ENCODE assay signal across 35 cellular contexts in genomic region chr1:25538165-25538860, GRCh38. TPM values are rescaled to one million over a fixed set of nuclear protein-coding genes. Genes with fewer than 3 reads are reported as not detected.
DNase-seq lines count a peak whose midpoint lies in the region; ATAC-seq, FAIRE-seq and TF ChIP-seq lines count a peak whose summit lies in the region.
"Had no signal": no experiment of that assay in that cellular context is flagged by ENCODE, and none has a peak within 500 bp of the region (broad histone marks: within the 10 kb centered on the region; RNA-seq: fewer than 3 reads in every experiment).

No MANE protein-coding gene starts in this region.

- H3K4me1 ChIP-seq in A549 (peaks cover 10% of the 10 kb centered on the region), HCT116 (ENCODE audit: control insufficient read depth in 1 of 2, insufficient read depth in 2 of 2, low read length in 2 of 2) (peaks cover 5 to 14% of the 10 kb centered on the region in 2 experiments; a peak in 3 of 4 replicates), K562 (replicated peaks in 1 of 2; ENCODE audit: control insufficient read depth in 2 of 2, insufficient read depth in 2 of 2, low read length in 2 of 2) (peaks cover 16 to 28% of the 10 kb centered on the region in 2 experiments; a peak in 3 of 5 replicates), thyroid gland (peaks cover 11 to 15% of the 10 kb centered on the region in 2 donors)

- DNase-seq in A549 (ENCODE audit: low read depth in 1 of 2, low spot score in 1 of 2) (peak; percentile 32 to 45), HCT116 (ENCODE audit: low read depth, low spot score) (no peak), K562 (ENCODE audit: extremely low read depth in 1 of 4, low spot score in 3 of 4) (no peak), NCI-H146 (lab: John Stamatoyannopoulos, UW) (no peak), NAMALWA (ENCODE audit: low spot score) (no peak), thyroid gland (no peak)
- DNase-seq in naive thymus-derived CD8-positive, alpha-beta T cell: no peak
- DNase-seq: activated CD4-positive, alpha-beta T cell treated with anti-CD3 and anti-CD28 coated beads, Interleukin-2, amount 50 U/mL, for 1 hour; activated CD4-positive, CD25-positive, alpha-beta regulatory T cell; activated CD8-positive, alpha-beta memory T cell treated with anti-CD3 and anti-CD28 coated beads, Interleukin-2, amount 10 ng/mL, durations not matched to agents 7 days and 5 days; activated naive CD4-positive, alpha-beta T cell; activated naive CD8-positive, alpha-beta T cell treated with anti-CD3 and anti-CD28 coated beads, Interleukin-2, amount 50 U/mL, for 24 hours; activated T-cell treated with anti-CD3 and anti-CD28 coated beads, Interleukin-2, amount 50 U/mL, for 72 hours; dermis blood vessel endothelial cell; esophagus squamous epithelium; foreskin melanocyte; heart left ventricle; left ventricle myocardium superior; naive B cell; NCI-H1092 treated with DMSO at 0.1 percent for 48 hours; NCI-H187; NCI-H2171 treated with DMSO at 0.1 percent for 48 hours; NCI-H510A treated with DMSO at 0.1 percent for 48 hours; sigmoid colon; stimulated activated CD4-positive, alpha-beta T cell treated with anti-CD3 and anti-CD28 coated beads, Interleukin-15, amount 100 ng/mL, for 24 hours had no signal

- H3K9me3 ChIP-seq in A549: no peaks in the 10 kb centered on the region
- H3K9me3 ChIP-seq in HCT116 (ENCODE audit: control insufficient read depth in 1 of 2, insufficient read depth in 1 of 2, low read depth in 1 of 2, low read length in 2 of 2): no peaks in the 10 kb centered on the region
- H3K9me3 ChIP-seq in K562 (replicated peaks; ENCODE audit: control insufficient read depth, insufficient read depth, low read depth, low read length): no peaks in the 10 kb centered on the region
- no peaks in the 10 kb centered on the region for H3K9me3 ChIP-seq in thyroid gland
- H3K9me3 ChIP-seq: esophagus squamous epithelium, heart left ventricle, sigmoid colon had no signal

- peaks cover 6 to 14% (median 11%) of the 10 kb centered on the region in 4 donors for H3K4me1 Mint-ChIP-seq in naive thymus-derived CD8-positive, alpha-beta T cell
- H3K4me1 Mint-ChIP-seq: activated CD8-positive, alpha-beta memory T cell treated with anti-CD3 and anti-CD28 coated beads, Interleukin-2, amount 10 ng/mL, durations not matched to agents 7 days and 5 days; stimulated activated memory B cell treated with anti-CD40 and anti-IgM and Interleukin-4, amounts not matched to agents 10 μg/mL and 1 μg/mL and 100 μg/mL, for 72 hours had no signal

- no peaks in the 10 kb centered on the region for H3K9me2 ChIP-seq in HCT116 (ENCODE audit: insufficient read depth)

- RAD21 ChIA-PET in HCT116 (lab: Charles Lee; ENCODE audit: low non-redundant PET in 1 of 2, low total read pairs in 2 of 2, uncharacterized antibody in 2 of 2, unreplicated experiment in 2 of 2): interaction anchor here in 1 of 2 experiments (0.7 kb wide), 1 partner anchor 1020 kb away, joined by 3 read pairs; no protein-coding TSS in a partner anchor

- H3K4me3 ChIP-seq in A549: no peak overlapping the region
- no peak overlapping the region for H3K4me3 ChIP-seq in HCT116 (replicated peaks in 1 of 2; ENCODE audit: low read depth in 1 of 2, low read length in 2 of 2)
- no peak overlapping the region for H3K4me3 ChIP-seq in K562
- H3K4me3 ChIP-seq in thyroid gland (replicated peaks in 1 of 3): no peak overlapping the region
- H3K4me3 ChIP-seq: esophagus squamous epithelium, GM12878, heart left ventricle, sigmoid colon had no signal

- TF ChIP-seq EP300 in A549 (IDR thresholded peaks at IDR 0.05) (no peak), K562 (IDR thresholded peaks at IDR 0.05; ENCODE audit: low read length) (no peak)

- no peak overlapping the region for H3K4me3 Mint-ChIP-seq in naive thymus-derived CD8-positive, alpha-beta T cell
- H3K4me3 Mint-ChIP-seq: activated CD8-positive, alpha-beta memory T cell treated with anti-CD3 and anti-CD28 coated beads, Interleukin-2, amount 10 ng/mL, durations not matched to agents 7 days and 5 days; activated naive CD8-positive, alpha-beta T cell treated with anti-CD3 and anti-CD28 coated beads, Interleukin-2, amount 50 U/mL, for 24 hours; activated T-cell treated with anti-CD3 and anti-CD28 coated beads, Interleukin-2, amount 50 U/mL, for 72 hours; mesothelial cell of epicardium; naive B cell; stimulated activated memory B cell treated with anti-CD40 and anti-IgM and Interleukin-4, amounts not matched to agents 10 μg/mL and 1 μg/mL and 100 μg/mL, for 72 hours; T-helper 1 cell treated with Interleukin-12 subunit alpha and Interleukin-12 subunit beta and Interleukin-4 antibody, amounts not matched to agents 30 μg/mL and 1 μg/mL, for 36 hours had no signal

- BruUV-seq in HCT116 (replicated peaks; lab: Mats Ljungman, UMichigan): no TSS peak
- no TSS peak for BruUV-seq in K562 (replicated peaks; lab: Mats Ljungman, UMichigan)

- no peaks in the 10 kb centered on the region for H3K27me3 ChIP-seq in HCT116 (ENCODE audit: insufficient read depth, low read length)
- H3K27me3 ChIP-seq in K562 (ENCODE audit: control insufficient read depth in 2 of 2, insufficient read depth in 2 of 2, low read length in 2 of 2): no peaks in the 10 kb centered on the region
- H3K27me3 ChIP-seq in thyroid gland: no peaks in the 10 kb centered on the region
- H3K27me3 ChIP-seq: esophagus squamous epithelium, heart left ventricle, sigmoid colon had no signal

- H3K4me2 ChIP-seq in A549 (peak overlapping the region; percentile 43; the same call in 2 of the 3 replicates), HCT116 (ENCODE audit: low read length) (peak overlapping the region; percentile 37), K562 (ENCODE audit: insufficient read depth, low read length) (no peak overlapping the region)

- peak; percentile 41 to 73; a peak in 3 of 6 replicates for ATAC-seq in A549
- ATAC-seq in HCT116: peak; percentile 23; the same call in 1 of the 2 replicates
- no peak for ATAC-seq in K562
- ATAC-seq in naive thymus-derived CD8-positive, alpha-beta T cell: no peak
- ATAC-seq in GM18861 (IDR thresholded peaks at IDR 0.05; ENCODE audit: unreplicated experiment): no peak
- ATAC-seq: activated CD8-positive, alpha-beta memory T cell treated with anti-CD3 and anti-CD28 coated beads, Interleukin-2, amount 10 ng/mL, durations not matched to agents 7 days and 5 days; activated naive CD8-positive, alpha-beta T cell treated with anti-CD3 and anti-CD28 coated beads, Interleukin-2, amount 50 U/mL, for 24 hours; activated T-cell treated with anti-CD3 and anti-CD28 coated beads, Interleukin-2, amount 50 U/mL, for 72 hours; GM12878; heart left ventricle; left ventricle myocardium superior; Right ventricle myocardium inferior; SK-N-SH treated with all-trans-retinoic acid at 6 μM for 48 hours; stimulated activated memory B cell treated with anti-CD40 and anti-IgM and Interleukin-4, amounts not matched to agents 10 μg/mL and 1 μg/mL and 100 μg/mL, for 72 hours had no signal

- H3K9ac ChIP-seq in HCT116 (ENCODE audit: low read length): no peak overlapping the region
- peak overlapping the region in 1 of 2 experiments; percentile 60; a peak in 2 of 4 replicates for H3K9ac ChIP-seq in K562 (ENCODE audit: insufficient read depth in 1 of 2, low read depth in 2 of 2, low read length in 2 of 2)

- no peaks in the 10 kb centered on the region for H3K36me3 Mint-ChIP-seq in naive thymus-derived CD8-positive, alpha-beta T cell
- H3K36me3 Mint-ChIP-seq: activated CD8-positive, alpha-beta memory T cell treated with anti-CD3 and anti-CD28 coated beads, Interleukin-2, amount 10 ng/mL, durations not matched to agents 7 days and 5 days; mesothelial cell of epicardium; naive B cell; stimulated activated memory B cell treated with anti-CD40 and anti-IgM and Interleukin-4, amounts not matched to agents 10 μg/mL and 1 μg/mL and 100 μg/mL, for 72 hours had no signal

- no peaks in the 10 kb centered on the region for H3K9me1 ChIP-seq in K562 (ENCODE audit: control insufficient read depth, insufficient read depth, low read length)

- WGBS in A549 (ENCODE audit: missing lambda C conversion rate): 33% methylated on average over 8 of the region's 8 CpGs
- WGBS in K562 (ENCODE audit: insufficient coverage, low coverage, missing lambda C conversion rate): 47% methylated on average over 8 of the region's 8 CpGs
- 81 to 88% methylated on average over 8 of the region's 8 CpGs for WGBS in thyroid gland, 2 donors

- H3K27me3 Mint-ChIP-seq in naive thymus-derived CD8-positive, alpha-beta T cell: no peaks in the 10 kb centered on the region
- H3K27me3 Mint-ChIP-seq: activated naive CD8-positive, alpha-beta T cell treated with anti-CD3 and anti-CD28 coated beads, Interleukin-2, amount 50 U/mL, for 24 hours; stimulated activated memory B cell treated with anti-CD40 and anti-IgM and Interleukin-4, amounts not matched to agents 10 μg/mL and 1 μg/mL and 100 μg/mL, for 72 hours had no signal

- H3K9me3 Mint-ChIP-seq in naive thymus-derived CD8-positive, alpha-beta T cell: no peaks in the 10 kb centered on the region
- H3K9me3 Mint-ChIP-seq: activated naive CD8-positive, alpha-beta T cell treated with anti-CD3 and anti-CD28 coated beads, Interleukin-2, amount 50 U/mL, for 24 hours; activated T-cell treated with anti-CD3 and anti-CD28 coated beads, Interleukin-2, amount 50 U/mL, for 72 hours; mesothelial cell of epicardium; naive B cell; stimulated activated memory B cell treated with anti-CD40 and anti-IgM and Interleukin-4, amounts not matched to agents 10 μg/mL and 1 μg/mL and 100 μg/mL, for 72 hours; T-helper 1 cell treated with Interleukin-12 subunit alpha and Interleukin-12 subunit beta and Interleukin-4 antibody, amounts not matched to agents 30 μg/mL and 1 μg/mL, for 36 hours had no signal

- TF ChIP-seq POLR2A in A549 (IDR thresholded peaks at IDR 0.05; ENCODE audit: low read length) (no peak), HCT116 (IDR thresholded peaks at IDR 0.05; ENCODE audit: borderline replicate concordance, extremely low read depth, insufficient read depth, insufficient read length) (no peak), K562 (conservative IDR thresholded peaks at IDR 0.05) (no peak), thyroid gland (IDR thresholded peaks at IDR 0.05) (no peak)

- H2AFZ ChIP-seq in HCT116 (ENCODE audit: low read depth, low read length, poor library complexity, severe bottlenecking): no peak overlapping the region
- no peak overlapping the region for H2AFZ ChIP-seq in K562 (ENCODE audit: low read depth, low read length)

- CTCF ChIA-PET in A549 (lab: Yijun Ruan, JAX): interaction anchor here (0.8 to 4.6 kb wide), 3 partner anchors 18 to 52 kb away, joined by 3 to 20 read pairs (median 6); no protein-coding TSS in a partner anchor
- CTCF ChIA-PET in HCT116 (lab: Charles Lee): interaction anchor here (0.9 to 1.2 kb wide), 2 partner anchors 18 to 35 kb away, joined by 4 to 5 read pairs; no protein-coding TSS in a partner anchor
- CTCF ChIA-PET in K562 (lab: Yijun Ruan, JAX; ENCODE audit: low intra/inter-chr PET ratio): no interaction called here

- TF ChIP-seq RAD21 in A549 (conservative IDR thresholded peaks at IDR 0.05 in 1 of 2, IDR thresholded peaks at IDR 0.05 in 1 of 2): no peak
- no peak for TF ChIP-seq RAD21 in HCT116 (IDR thresholded peaks at IDR 0.05; ENCODE audit: low read depth)
- no peak for TF ChIP-seq RAD21 in K562 (CRISPR knock-in tag; conservative IDR thresholded peaks at IDR 0.05 in 1 of 2, IDR thresholded peaks at IDR 0.05 in 1 of 2)

- TF ChIP-seq CTCF in A549 (IDR thresholded peaks at IDR 0.05) (no peak), HCT116 (IDR thresholded peaks at IDR 0.05 in 2 of 3, conservative IDR thresholded peaks at IDR 0.05 in 1 of 3; ENCODE audit: borderline replicate concordance in 1 of 3, insufficient read depth in 1 of 3, low read depth in 2 of 3, low read length in 2 of 3) (no peak), K562 (IDR thresholded peaks at IDR 0.05 in 2 of 3, conservative IDR thresholded peaks at IDR 0.05 in 1 of 3; ENCODE audit: insufficient read depth in 2 of 3, low read depth in 1 of 3, low read length in 3 of 3) (no peak), thyroid gland (IDR thresholded peaks at IDR 0.05) (no peak)

- no peaks in the 10 kb centered on the region for H3K79me2 ChIP-seq in HCT116 (ENCODE audit: insufficient read depth, low read length)
- no peaks in the 10 kb centered on the region for H3K79me2 ChIP-seq in K562 (ENCODE audit: control insufficient read depth, insufficient read depth, low read length)

- H4K20me1 ChIP-seq in HCT116 (ENCODE audit: insufficient read depth) (no peaks in the 10 kb centered on the region), K562 (replicated peaks; ENCODE audit: control insufficient read depth, insufficient read depth, low read length) (no peaks in the 10 kb centered on the region; the same call in 1 of the 2 replicates)

- POLR2A ChIA-PET in A549 (lab: Yijun Ruan, JAX): no interaction called here
- POLR2A ChIA-PET in HCT116 (lab: Charles Lee): interaction anchor here (0.6 kb wide), 1 partner anchor 30 kb away, joined by 5 read pairs; no protein-coding TSS in a partner anchor
- POLR2A ChIA-PET in K562 (lab: Yijun Ruan, JAX): interaction anchor here (0.7 to 1.4 kb wide), 4 partner anchors 10 to 270 kb away, joined by 3 to 9 read pairs (median 3); no protein-coding TSS in a partner anchor
- POLR2A ChIA-PET in naive thymus-derived CD8-positive, alpha-beta T cell (lab: Charles Lee): interaction anchor here (0.6 to 28.6 kb wide), 4 partner anchors 10 to 138 kb away, joined by 3 to 1000 read pairs (median 4); no protein-coding TSS in a partner anchor

- H3K27ac ChIP-seq in A549 (peak overlapping the region in 1 of 2 experiments; percentile 64; a peak in 2 of 6 replicates), HCT116 (ENCODE audit: low read depth, low read length) (no peak overlapping the region), K562 (ENCODE audit: extremely low read depth, low read depth, low read length) (no peak overlapping the region), thyroid gland (no peak overlapping the region)
- H3K27ac ChIP-seq: esophagus squamous epithelium, heart left ventricle, sigmoid colon had no signal

- in situ Hi-C loops in K562 (cut with MboI): no loop called here

- H3K27ac Mint-ChIP-seq in naive thymus-derived CD8-positive, alpha-beta T cell: peak overlapping the region in 6 of 10 donors; percentile 0 to 67 (median 44)
- H3K27ac Mint-ChIP-seq: activated CD8-positive, alpha-beta memory T cell treated with anti-CD3 and anti-CD28 coated beads, Interleukin-2, amount 10 ng/mL, durations not matched to agents 7 days and 5 days; activated naive CD8-positive, alpha-beta T cell treated with anti-CD3 and anti-CD28 coated beads, Interleukin-2, amount 50 U/mL, for 24 hours; activated T-cell treated with anti-CD3 and anti-CD28 coated beads, Interleukin-2, amount 50 U/mL, for 72 hours; mesothelial cell of epicardium; stimulated activated memory B cell treated with anti-CD40 and anti-IgM and Interleukin-4, amounts not matched to agents 10 μg/mL and 1 μg/mL and 100 μg/mL, for 72 hours; T-helper 1 cell treated with Interleukin-12 subunit alpha and Interleukin-12 subunit beta and Interleukin-4 antibody, amounts not matched to agents 30 μg/mL and 1 μg/mL, for 36 hours had no signal

- intact Hi-C loops in HCT116 (cut with micrococcal nuclease) (no loop called here), K562 (cut with micrococcal nuclease) (no loop called here), thyroid gland (cut with DNase I) (no loop called here)

- H3K36me3 ChIP-seq in HCT116 (ENCODE audit: control insufficient read depth in 1 of 2, insufficient read depth in 2 of 2, low read length in 2 of 2): no peaks in the 10 kb centered on the region
- H3K36me3 ChIP-seq in K562 (ENCODE audit: control insufficient read depth, insufficient read depth, low read length): no peaks in the 10 kb centered on the region
- H3K36me3 ChIP-seq in thyroid gland: no peaks in the 10 kb centered on the region
- H3K36me3 ChIP-seq: esophagus squamous epithelium, heart left ventricle, sigmoid colon had no signal

- no peak for FAIRE-seq in A549 (lab: Jason Lieb, UNC)
- no peak for FAIRE-seq in K562 (lab: Jason Lieb, UNC)
- FAIRE-seq: GM12878, H54, keratinocyte, urothelium cell line had no signal

RNA-seq across cellular contexts. Expression of gene LDLRAP1, which starts 5.1 kb away (rescaled TPM):
- polyA plus RNA-seq in A549 (2011; rRNA removed) (7.9 and 9.2 TPM in 2 replicates), A549 (2017; fragmentation: RNase III; extraction: RNeasy Plus Mini Kit Qiagen cat#74134 plus additional on column Dnase treatment) (9.9 to 10.9 TPM (median 10.1 TPM) in 3 replicates), K562 (2011; rRNA removed) (16.2 and 25.0 TPM in 2 replicates), K562 (2014; fragmentation: Illumina TruSeq; extraction: Trizol) (26.8 and 29.6 TPM in 2 replicates), K562 (2014; fragmentation: Nextera tagmentation; extraction: Ambion mirVana) (1 to 10 TPM in 1 of 2 experiments, under 1 TPM in 1; 0.56 to 1.4 TPM), K562 (2014; rRNA removed) (22.2 and 25.7 TPM in 2 replicates)
- polyA plus RNA-seq in A549 (2012; cell fraction: cytosol; rRNA removed): 12.7 and 16.4 TPM in 2 replicates
- polyA plus RNA-seq in A549 (2012; cell fraction: nucleus; rRNA removed): 19.2 and 21.2 TPM in 2 replicates
- polyA minus RNA-seq in A549 (2011; rRNA and poly(A)+ RNA removed): 7.3 and 7.4 TPM in 2 replicates
- total RNA-seq in HCT116 (2021; ENCODE audit: unreplicated experiment) (26.0 TPM), K562 (2014; rRNA removed) (14.2 and 19.0 TPM in 2 replicates), K562 (2014; rRNA removed; fragmentation: Illumina TruSeq; extraction: Trizol) (10.9 and 13.0 TPM in 2 replicates), K562 (2015; rRNA removed; fragmentation: Illumina TruSeq; extraction: Trizol) (16.3 and 17.7 TPM in 2 replicates), K562 (2021) (28.8 and 29.2 TPM in 2 replicates), thyroid gland (10 to 100 TPM; 25.1 to 40.9 (median 34.4) TPM)
- polyA plus RNA-seq in HCT116 (2012): 21.5 and 24.2 TPM in 2 replicates
- 30.0 and 73.0 TPM in 2 replicates for total RNA-seq in K562 (2011; cell fraction: chromatin; rRNA removed; ENCODE audit: low replicate concordance)
- 38.5 and 41.1 TPM in 2 replicates for total RNA-seq in K562 (2011; cell fraction: nucleolus; rRNA removed)
- 33.9 and 37.2 TPM in 2 replicates for total RNA-seq in K562 (2011; cell fraction: nucleoplasm; rRNA removed)
- polyA plus RNA-seq in K562 (2011; cell fraction: cytosol; rRNA removed): 22.4 and 23.7 TPM in 2 replicates
- 69.9 and 75.9 TPM in 2 replicates for polyA plus RNA-seq in K562 (2011; cell fraction: nucleus; rRNA removed)
- polyA plus RNA-seq in K562 (2012): 24.3 and 30.1 TPM in 2 replicates
- 11.8 and 12.8 TPM in 2 replicates for polyA minus RNA-seq in K562 (2011; rRNA and poly(A)+ RNA removed)
- polyA minus RNA-seq in K562 (2011; cell fraction: cytosol; rRNA and poly(A)+ RNA removed): 11.8 and 16.7 TPM in 2 replicates
- 6.9 and 14.2 TPM in 2 replicates for polyA minus RNA-seq in K562 (2011; cell fraction: nucleus; rRNA and poly(A)+ RNA removed)
- 100 to 1,000 TPM; 361 to 364 TPM for total RNA-seq in naive thymus-derived CD8-positive, alpha-beta T cell
- polyA plus RNA-seq in naive thymus-derived CD8-positive, alpha-beta T cell: 100 to 1,000 TPM; 387 to 877 (median 421) TPM

Comparison
In these comparisons a context has a peak if more than half of its experiments do, and no peak if none do; other contexts are left out.
1. ATAC-seq: peak in A549 (2 of 2) and HCT116 (single experiment); none in K562 (single experiment), naive thymus-derived CD8-positive, alpha-beta T cell (0 of 2) and GM18861 (single experiment).
2. DNase-seq: peak in A549 (2 of 2); none in HCT116 (single experiment), K562 (0 of 4), naive thymus-derived CD8-positive, alpha-beta T cell (0 of 10), NCI-H146 (single experiment), NAMALWA (single experiment) and thyroid gland (0 of 2).
3. RNA of gene LDLRAP1, which starts 5.1 kb away (total RNA-seq): 361 to 364 TPM in naive thymus-derived CD8-positive, alpha-beta T cell; 25.1 to 40.9 TPM in thyroid gland, 26.0 TPM in HCT116 (single experiment) and 10.9 to 73.0 TPM in K562; every median in the first group is over 4 times any median in the second.
4. Of the 35 proteins assayed by ChIP-seq in both K562 and A549: peak only in K562: HDAC2 and KDM1A; only in A549: none; in both: none; in neither: 32; mixed calls (peak in some experiments, not most) for 1.